Comparison of ENCODE assay signal across 11 cellular contexts in genomic region chr12:50934371-50934851, GRCh38. TPM values are rescaled to one million over a fixed set of nuclear protein-coding genes. Genes with fewer than 3 reads are reported as not detected.
DNase-seq lines count a peak whose midpoint lies in the region; ATAC-seq, FAIRE-seq and TF ChIP-seq lines count a peak whose summit lies in the region.
"Had no signal": no experiment of that assay in that cellular context is flagged by ENCODE, and none has a peak within 500 bp of the region (broad histone marks: within the 10 kb centered on the region; RNA-seq: fewer than 3 reads in every experiment).

No MANE protein-coding gene starts in this region.

- peak overlapping the region; percentile 31; the same call in 2 of the 3 replicates for H3K4me2 ChIP-seq in A549
- no peak overlapping the region for H3K4me2 ChIP-seq in OCI-LY1 (ENCODE audit: low read length)

- H3K9ac ChIP-seq in OCI-LY1 (ENCODE audit: low read length), result no peak overlapping the region

- 68% methylated on average over 3 of the region's 3 CpGs for WGBS in A549 (ENCODE audit: missing lambda C conversion rate)

- peak in 1 of 2 experiments; percentile 35; a peak in 3 of 6 replicates for ATAC-seq in A549

- H3K4me1 ChIP-seq in A549 (peaks cover 10% of the 10 kb centered on the region; the same call in 1 of the 3 replicates), OCI-LY1 (ENCODE audit: insufficient read depth, low read length, severe bottlenecking) (peaks cover 27% of the 10 kb centered on the region), neutrophil (ENCODE audit: control insufficient read depth in 1 of 2, insufficient read depth in 1 of 2, low read depth in 1 of 2, low read length in 1 of 2) (peaks cover 38 to 41% of the 10 kb centered on the region in 2 experiments)

- no peak overlapping the region for H3K4me3 ChIP-seq in A549
- H3K4me3 ChIP-seq in OCI-LY1 (ENCODE audit: low read depth, low read length, poor library complexity, severe bottlenecking), result no peak overlapping the region
- no peak overlapping the region for H3K4me3 ChIP-seq in fibroblast of mammary gland (ENCODE audit: control insufficient read depth, low read depth, low read length)
- no peak overlapping the region for H3K4me3 ChIP-seq in neutrophil (ENCODE audit: low read depth in 1 of 2, low read length in 1 of 2)

- TF ChIP-seq EP300 in A549 (IDR thresholded peaks at IDR 0.05), result no peak

- DNase-seq in A549 (ENCODE audit: low read depth in 1 of 2, low spot score in 1 of 2) (no peak), fibroblast of mammary gland (ENCODE audit: low read depth) (peak; percentile 51), mucosa of gallbladder (ENCODE audit: low spot score) (no peak), erythroblast (lab: John Stamatoyannopoulos, UW) (no peak), inferior parietal cortex (ENCODE audit: extremely low spot score) (no peak), glomerular visceral epithelial cell (ENCODE audit: extremely low spot score) (no peak)
- DNase-seq: NCI-H2029 had no signal

- FAIRE-seq in A549 (lab: Jason Lieb, UNC), result no peak

- TF ChIP-seq POLR2A in A549 (IDR thresholded peaks at IDR 0.05; ENCODE audit: low read length), result no peak
- no peak for TF ChIP-seq POLR2A in erythroblast (IDR thresholded peaks at IDR 0.05; ENCODE audit: low read length)

- H3K9me3 ChIP-seq in A549 (no peaks in the 10 kb centered on the region), OCI-LY1 (ENCODE audit: low read length) (peaks cover 15% of the 10 kb centered on the region), neutrophil (no peaks in the 10 kb centered on the region)

- H3K9me2 ChIP-seq in OCI-LY1 (ENCODE audit: low read depth, low read length), result no peaks in the 10 kb centered on the region

- POLR2A ChIA-PET in A549 (lab: Yijun Ruan, JAX), result interaction anchor here (0.6 kb wide), 1 partner anchor 658 kb away, joined by 3 read pairs; no protein-coding TSS in a partner anchor

- H3K79me2 ChIP-seq in OCI-LY1 (ENCODE audit: insufficient read depth, low read length), result peaks cover 5% of the 10 kb centered on the region; the same call in 1 of the 2 replicates

- CTCF ChIA-PET in A549 (lab: Yijun Ruan, JAX), result no interaction called here

- H3F3A ChIP-seq in OCI-LY1 (ENCODE audit: insufficient read depth, low read length), result no peaks in the 10 kb centered on the region

- H3K27me3 ChIP-seq in OCI-LY1 (ENCODE audit: insufficient read depth, low read length) (no peaks in the 10 kb centered on the region), neutrophil (no peaks in the 10 kb centered on the region)

- H3K36me3 ChIP-seq in OCI-LY1 (ENCODE audit: insufficient read depth, low read length) (peaks cover 57% of the 10 kb centered on the region), neutrophil (no peaks in the 10 kb centered on the region)

- TF ChIP-seq RAD21 in A549 (conservative IDR thresholded peaks at IDR 0.05 in 1 of 2, IDR thresholded peaks at IDR 0.05 in 1 of 2), result no peak

- no peak for TF ChIP-seq CTCF in A549 (IDR thresholded peaks at IDR 0.05)
- TF ChIP-seq CTCF in OCI-LY1 (IDR thresholded peaks at IDR 0.05; ENCODE audit: low read length), result no peak
- no peak for TF ChIP-seq CTCF in fibroblast of mammary gland (conservative IDR thresholded peaks at IDR 0.05; ENCODE audit: control insufficient read depth, insufficient read depth, low read depth, low read length)
- TF ChIP-seq CTCF in neutrophil (IDR thresholded peaks at IDR 0.05), result no peak

- H3K27ac ChIP-seq in A549 (no peak overlapping the region), OCI-LY1 (ENCODE audit: low read depth, low read length, poor library complexity, severe bottlenecking) (peak overlapping the region; percentile 51), neutrophil (peak overlapping the region; percentile 64)

- H2AFZ ChIP-seq in OCI-LY1 (ENCODE audit: low read length), result no peak overlapping the region

- H4K20me1 ChIP-seq in OCI-LY1 (ENCODE audit: insufficient read depth, low read length), result no peaks in the 10 kb centered on the region

TF ChIP-seq in A549, 52 proteins besides CTCF, POLR2A, EP300 and RAD21:
- TF ChIP-seq HEYL (CRISPR knock-in tag; IDR thresholded peaks at IDR 0.05), result no peak
- no peak for TF ChIP-seq BHLHE40 (IDR thresholded peaks at IDR 0.05; ENCODE audit: low read depth, low read length)
- TF ChIP-seq HDAC2 (IDR thresholded peaks at IDR 0.05), result no peak
- no peak for TF ChIP-seq ZFP36 (IDR thresholded peaks at IDR 0.05; ENCODE audit: borderline replicate concordance, partially characterized antibody)
- TF ChIP-seq RNF2 (IDR thresholded peaks at IDR 0.05; ENCODE audit: borderline replicate concordance, low read depth), result no peak
- TF ChIP-seq ELK1 (IDR thresholded peaks at IDR 0.05; ENCODE audit: low read depth, low read length), result no peak
- no peak for TF ChIP-seq HOXB13 (CRISPR knock-in tag; IDR thresholded peaks at IDR 0.05; ENCODE audit: low read depth)
- TF ChIP-seq EHF (CRISPR knock-in tag; IDR thresholded peaks at IDR 0.05), result no peak
- TF ChIP-seq SREBF2 (IDR thresholded peaks at IDR 0.05), result no peak
- TF ChIP-seq CBX2 (IDR thresholded peaks at IDR 0.05; ENCODE audit: borderline replicate concordance, low read depth), result no peak
- TF ChIP-seq POLR2AphosphoS2 (conservative IDR thresholded peaks at IDR 0.05; ENCODE audit: low read length), result no peak
- TF ChIP-seq RCOR1 (IDR thresholded peaks at IDR 0.05; ENCODE audit: low read depth, low read length), result no peak
- no peak for TF ChIP-seq JUNB (IDR thresholded peaks at IDR 0.05)
TF ChIP-seq in A549: peak in this region for 0.

RNA-seq across cellular contexts. Expression of gene HIGD1C, which starts 17.9 kb away (rescaled TPM):
- polyA plus RNA-seq in A549 (2011; rRNA removed) (not detected in 2 replicates), A549 (2017; fragmentation: RNase III; extraction: RNeasy Plus Mini Kit Qiagen cat#74134 plus additional on column Dnase treatment) (not detected in 3 replicates)
- polyA plus RNA-seq in A549 (2012; cell fraction: cytosol; rRNA removed), result not detected in 2 replicates
- not detected in 2 replicates for polyA plus RNA-seq in A549 (2012; cell fraction: nucleus; rRNA removed)
- not detected in 2 replicates for polyA minus RNA-seq in A549 (2011; rRNA and poly(A)+ RNA removed)
- not detected for total RNA-seq in mucosa of gallbladder
- total RNA-seq: kidney epithelial cell had no signal
- polyA plus RNA-seq: BJ had no signal

Comparison
In these comparisons a context has a peak if more than half of its experiments do, and no peak if none do; other contexts are left out.
1. H3K27ac ChIP-seq: peak in OCI-LY1 (single experiment) and neutrophil (single experiment); none in A549 (0 of 2).